In the genomic region with DNA sequence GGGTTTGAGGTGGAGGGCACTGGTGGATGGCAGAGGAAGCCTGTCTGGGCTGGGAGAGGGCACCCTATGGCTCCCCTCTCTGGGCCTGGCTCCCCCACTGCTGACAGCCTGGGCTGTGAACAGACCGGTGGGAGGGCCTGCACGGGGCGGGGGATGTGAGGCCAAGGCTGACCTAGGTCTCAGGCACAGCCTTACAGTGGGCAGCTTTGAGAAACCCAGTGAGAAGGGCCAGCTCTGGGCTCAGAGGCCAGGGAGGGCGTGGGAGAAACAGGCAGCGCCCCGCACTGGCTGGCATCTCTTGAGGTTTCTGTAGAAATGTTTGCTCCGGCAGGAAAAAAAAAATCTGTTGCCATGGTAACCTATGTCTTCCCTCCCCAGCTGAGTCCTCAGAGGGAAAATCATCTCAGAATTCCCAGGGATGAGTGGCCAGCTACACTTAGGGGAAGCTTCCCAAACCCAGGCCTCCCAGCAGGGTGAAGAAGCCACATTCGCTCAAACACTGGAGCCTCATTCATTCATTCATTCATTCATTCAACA, we compare ENCODE assay signal across 10 cellular contexts.
DNase-seq lines count a peak whose midpoint lies in the region; ATAC-seq, FAIRE-seq and TF ChIP-seq lines count a peak whose summit lies in the region.
"Had no signal": no experiment of that assay in that cellular context is flagged by ENCODE, and none has a peak within 500 bp of the region (broad histone marks: within the 10 kb centered on the region; RNA-seq: fewer than 3 reads in every experiment).

No MANE protein-coding gene starts in this region.

- CTCF ChIA-PET in RWPE1 (lab: Yijun Ruan, JAX): interaction anchor here (0.9 to 2.9 kb wide), 4 partner anchors 26 to 326 kb away, joined by 3 to 19 read pairs (median 4); no protein-coding TSS in a partner anchor

- peak overlapping the region; percentile 85 for H3K27ac ChIP-seq in RWPE1

- POLR2A ChIA-PET in RWPE1 (lab: Yijun Ruan, JAX; ENCODE audit: low non-redundant PET): no interaction called here

- no peaks in the 10 kb centered on the region for H3K9me3 Mint-ChIP-seq in immature natural killer cell
- H3K9me3 Mint-ChIP-seq: activated T-helper 1 cell treated with anti-CD3 and anti-CD28 coated beads, Interleukin-12 subunit alpha, Interleukin-12 subunit beta, Interleukin-2, Interleukin-4 antibody, amounts not matched to agents 30 ng/mL and 10 ng/mL and 1 ng/mL, durations not matched to agents 14 hours and 24 hours and 36 hours had no signal

- H3K36me3 Mint-ChIP-seq in immature natural killer cell: no peaks in the 10 kb centered on the region

- DNase-seq in GM03348 (ENCODE audit: low spot score): peak; percentile 67
- no peak for DNase-seq in RWPE1 (ENCODE audit: low spot score)
- DNase-seq in fibroblast of the conjunctiva (ENCODE audit: low read depth): peak; percentile 51
- DNase-seq in renal cortical epithelial cell (ENCODE audit: low read depth): peak; percentile 71
- no peak for DNase-seq in GM12892 (ENCODE audit: insufficient read length)
- DNase-seq in GM19240 (ENCODE audit: insufficient read length, low spot score): no peak
- DNase-seq in immature natural killer cell: no peak
- DNase-seq: stimulated activated CD4-positive, alpha-beta T cell treated with anti-CD3 and anti-CD28 coated beads, Interleukin-2, amount 100 ng/mL, for 24 hours had no signal

- H3K4me3 Mint-ChIP-seq in immature natural killer cell: no peak overlapping the region
- H3K4me3 Mint-ChIP-seq: activated T-helper 1 cell treated with anti-CD3 and anti-CD28 coated beads, Interleukin-12 subunit alpha, Interleukin-12 subunit beta, Interleukin-2, Interleukin-4 antibody, amounts not matched to agents 30 ng/mL and 10 ng/mL and 1 ng/mL, durations not matched to agents 14 hours and 24 hours and 36 hours had no signal

- no peak for ATAC-seq in GM21515 (IDR thresholded peaks at IDR 0.05; ENCODE audit: unreplicated experiment)

- TF ChIP-seq CTCF in RWPE1 (conservative IDR thresholded peaks at IDR 0.05; ENCODE audit: low read depth): no peak

- H3K4me1 Mint-ChIP-seq in immature natural killer cell: peaks cover 8 to 12% of the 10 kb centered on the region in 2 donors

- no peak for TF ChIP-seq POLR2A in GM12892 (IDR thresholded peaks at IDR 0.05; ENCODE audit: low read depth, low read length)

- no peak for FAIRE-seq in GM12892 (lab: Jason Lieb, UNC)

- H3K27ac Mint-ChIP-seq in immature natural killer cell: no peak overlapping the region

- peaks cover 0 to 3% (median 2%) of the 10 kb centered on the region in 3 donors for H3K27me3 Mint-ChIP-seq in immature natural killer cell (ENCODE audit: low read depth in 3 of 3)

Comparison
In these comparisons a context has a peak if more than half of its experiments do, and no peak if none do; other contexts are left out.
1. DNase-seq: peak in GM03348 (single experiment), fibroblast of the conjunctiva (single experiment) and renal cortical epithelial cell (single experiment); none in RWPE1 (single experiment), GM12892 (single experiment), GM19240 (single experiment) and immature natural killer cell (0 of 3).